14 cellular contexts compared by ENCODE assay signal in the genomic region with DNA sequence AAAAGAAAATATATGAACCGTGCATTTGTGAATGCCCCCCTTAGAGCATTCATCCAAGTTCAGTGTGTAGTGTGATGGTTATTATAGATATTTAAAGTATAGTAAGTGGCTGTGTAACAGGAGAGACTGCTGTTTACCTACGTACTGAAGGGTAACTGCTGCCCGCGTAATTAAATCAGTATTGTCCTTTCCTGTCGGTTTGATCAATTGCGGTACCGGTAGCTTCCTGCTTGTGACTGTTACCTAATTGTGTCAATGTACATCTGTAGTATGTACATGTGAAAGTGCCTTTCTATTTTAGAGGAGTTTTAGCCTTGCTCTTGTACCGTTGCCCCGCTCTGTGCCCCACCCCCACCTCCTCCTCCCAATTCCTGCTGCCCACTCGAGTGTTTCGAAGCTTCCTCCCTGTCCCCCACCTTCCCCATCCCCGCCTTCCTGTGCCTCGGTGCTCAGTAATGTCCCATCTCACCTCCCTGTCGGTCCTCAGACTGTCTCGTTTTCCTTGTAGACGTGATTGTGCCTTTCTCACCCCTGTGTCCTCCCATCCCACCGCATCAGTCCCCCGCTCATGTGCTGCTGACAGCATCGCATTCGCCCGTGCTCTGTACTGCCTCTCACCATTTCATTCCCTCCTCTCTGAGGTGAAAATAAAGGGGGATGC.
A peak's percentile ranks its signal among the peaks of the same experiment; 100 is the strongest.
DNase-seq lines count a peak whose midpoint lies in the region; ATAC-seq lines count a peak whose summit lies in the region.
"Had no signal": no experiment of that assay in that cellular context is flagged by ENCODE, and none has a peak within 500 bp of the region (broad histone marks: within the 10 kb centered on the region; RNA-seq: fewer than 3 reads in every experiment).

No MANE protein-coding gene starts in this region.

- H3K27me3 Mint-ChIP-seq in activated CD4-positive, alpha-beta T cell treated with anti-CD3 and anti-CD28 coated beads, Interleukin-2, amount 10 ng/mL, durations not matched to agents 24 days and 14 days = no peaks in the 10 kb centered on the region
- no peaks in the 10 kb centered on the region for H3K27me3 Mint-ChIP-seq in central memory CD8-positive, alpha-beta T cell

- intact Hi-C loops in activated CD4-positive, alpha-beta T cell treated with anti-CD3 and anti-CD28 coated beads, Interleukin-2, amount 10 ng/mL, durations not matched to agents 24 days and 14 days (cut with micrococcal nuclease) = no loop called here
- intact Hi-C loops in left colon (cut with DNase I, micrococcal nuclease) = no loop called here

- peaks cover 3% of the 10 kb centered on the region for H3K9me3 Mint-ChIP-seq in activated CD4-positive, alpha-beta T cell treated with anti-CD3 and anti-CD28 coated beads, Interleukin-2, amount 10 ng/mL, durations not matched to agents 24 days and 14 days
- H3K9me3 Mint-ChIP-seq in central memory CD8-positive, alpha-beta T cell = no peaks in the 10 kb centered on the region

- peaks cover 4% of the 10 kb centered on the region for H3K4me1 Mint-ChIP-seq in activated CD4-positive, alpha-beta T cell treated with anti-CD3 and anti-CD28 coated beads, Interleukin-2, amount 10 ng/mL, durations not matched to agents 24 days and 14 days
- peaks cover 5% of the 10 kb centered on the region for H3K4me1 Mint-ChIP-seq in central memory CD8-positive, alpha-beta T cell

- no peak for DNase-seq in activated CD4-positive, alpha-beta T cell treated with anti-CD3 and anti-CD28 coated beads, Interleukin-2, amount 10 ng/mL, durations not matched to agents 24 days and 14 days
- DNase-seq in activated CD4-positive, alpha-beta T cell treated with anti-CD3 and anti-CD28 coated beads, Interleukin-2, amount 50 U/mL, for 1 hour = no peak
- DNase-seq in NCI-H345 (lab: John Stamatoyannopoulos, UW) (peak; percentile 62), renal cortical epithelial cell (ENCODE audit: low read depth) (peak; percentile 35), HuH-7.5 (ENCODE audit: low spot score) (no peak), T-helper 9 cell (no peak), left colon (no peak)
- DNase-seq in central memory CD8-positive, alpha-beta T cell (ENCODE audit: low spot score in 2 of 2) = no peak
- DNase-seq: colonic mucosa, DMS 273 treated with DMSO at 0.1 percent for 48 hours, esophagus squamous epithelium, NCI-H510A treated with DMSO at 0.1 percent for 48 hours, trophoblast cell had no signal

- peak overlapping the region; percentile 39 for H3K4me3 Mint-ChIP-seq in activated CD4-positive, alpha-beta T cell treated with anti-CD3 and anti-CD28 coated beads, Interleukin-2, amount 10 ng/mL, durations not matched to agents 24 days and 14 days
- peak overlapping the region; percentile 55 for H3K4me3 Mint-ChIP-seq in central memory CD8-positive, alpha-beta T cell

- no peaks in the 10 kb centered on the region for H3K36me3 Mint-ChIP-seq in activated CD4-positive, alpha-beta T cell treated with anti-CD3 and anti-CD28 coated beads, Interleukin-2, amount 10 ng/mL, durations not matched to agents 24 days and 14 days (ENCODE audit: low read depth)
- H3K36me3 Mint-ChIP-seq in central memory CD8-positive, alpha-beta T cell (ENCODE audit: insufficient read depth) = no peaks in the 10 kb centered on the region

- no peak for ATAC-seq in central memory CD8-positive, alpha-beta T cell (replicated peaks; ENCODE audit: extremely low read depth, poor library complexity, severe bottlenecking)
- ATAC-seq in left colon = no peak
- ATAC-seq: A549 had no signal

- no peak overlapping the region for H3K27ac Mint-ChIP-seq in activated CD4-positive, alpha-beta T cell treated with anti-CD3 and anti-CD28 coated beads, Interleukin-2, amount 10 ng/mL, durations not matched to agents 24 days and 14 days
- no peak overlapping the region for H3K27ac Mint-ChIP-seq in central memory CD8-positive, alpha-beta T cell (ENCODE audit: low read depth)

Comparison
In these comparisons a context has a peak if more than half of its experiments do, and no peak if none do; other contexts are left out.
1. DNase-seq: peak in NCI-H345 (single experiment) and renal cortical epithelial cell (single experiment); none in activated CD4-positive, alpha-beta T cell treated with anti-CD3 and anti-CD28 coated beads, Interleukin-2, amount 10 ng/mL, durations not matched to agents 24 days and 14 days (single experiment), activated CD4-positive, alpha-beta T cell treated with anti-CD3 and anti-CD28 coated beads, Interleukin-2, amount 50 U/mL, for 1 hour (single experiment), central memory CD8-positive, alpha-beta T cell (0 of 2), HuH-7.5 (single experiment), T-helper 9 cell (single experiment) and left colon (0 of 2).